33 cellular contexts compared by ENCODE assay signal in the genomic region with DNA sequence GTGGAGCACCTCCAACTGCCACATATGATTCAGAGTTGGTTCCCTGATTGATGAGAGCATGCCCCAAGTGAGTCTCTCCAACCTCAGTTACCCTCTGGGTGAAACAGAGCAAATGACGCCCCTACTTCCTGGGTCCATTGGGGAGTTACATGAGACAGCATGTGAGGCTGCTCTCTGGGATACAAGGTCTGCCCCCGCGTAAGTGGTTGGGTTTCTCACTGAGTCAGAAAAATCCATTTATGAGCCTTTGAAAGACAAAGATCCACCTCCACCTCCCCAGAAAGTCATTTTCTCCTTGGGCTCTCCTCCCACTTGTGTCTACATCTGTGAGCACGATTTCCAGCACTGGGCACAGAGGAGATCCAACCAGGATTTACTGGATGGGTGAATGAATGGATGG.
"Had no signal": no experiment of that assay in that cellular context is flagged by ENCODE, and none has a peak within 500 bp of the region (broad histone marks: within the 10 kb centered on the region; RNA-seq: fewer than 3 reads in every experiment).

No MANE protein-coding gene starts in this region.

- DNase-seq: Karpas-422, Kasumi-1, KG1, MG63, MM.1S, MV-4-11, NCI-H1048, NCI-H1092, NCI-H1092 treated with DMSO at 0.1 percent for 48 hours, NCI-H1105, NCI-H1105 treated with DMSO at 0.1 percent for 48 hours, NCI-H1417, NCI-H1417 treated with DMSO at 0.1 percent for 48 hours, NCI-H1436, NCI-H1436 treated with DMSO at 0.1 percent for 48 hours, NCI-H146, NCI-H1694, NCI-H1694 treated with DMSO at 0.1 percent for 48 hours, NCI-H187, NCI-H187 treated with DMSO at 0.1 percent for 48 hours, NCI-H1930, NCI-H2029, NCI-H2029 treated with DMSO at 0.1 percent for 48 hours, NCI-H2081, NCI-H2081 treated with DMSO at 0.1 percent for 48 hours, NCI-H2107, NCI-H2171, NCI-H2171 treated with DMSO at 0.1 percent for 48 hours, NCI-H2227 treated with DMSO at 0.1 percent for 48 hours, NCI-H226, NCI-H345, NCI-H446, NCI-H446 treated with DMSO at 0.1 percent for 48 hours had no signal
